ENCODE assay signal across 8 cellular contexts in genomic region chr10:126247454-126247975, GRCh38.
DNase-seq lines count a peak whose midpoint lies in the region; ATAC-seq, FAIRE-seq and TF ChIP-seq lines count a peak whose summit lies in the region.
"Had no signal": no experiment of that assay in that cellular context is flagged by ENCODE, and none has a peak within 500 bp of the region (broad histone marks: within the 10 kb centered on the region; RNA-seq: fewer than 3 reads in every experiment).

No MANE protein-coding gene starts in this region.

- no peak for ATAC-seq in HG02571 (IDR thresholded peaks at IDR 0.05; ENCODE audit: unreplicated experiment)
- ATAC-seq: natural killer cell treated with Interleukin-12 subunit alpha and Interleukin-12 subunit beta and Interleukin-15 and Interleukin-18, amount 100 ng/mL, for 72 hours had no signal

- DNase-seq in HT1080 (ENCODE audit: low read depth) (peak; percentile 97), cardiac fibroblast (ENCODE audit: low read depth in 2 of 2) (peak; percentile 99 to 100), left kidney (ENCODE audit: low read depth, low spot score) (peak; percentile 32), urothelium cell line (ENCODE audit: low spot score) (peak; percentile 91), NCI-H1092 (lab: John Stamatoyannopoulos, UW) (no peak), NCI-H2107 (lab: John Stamatoyannopoulos, UW) (no peak)

- H3K4me3 ChIP-seq in cardiac fibroblast (replicated peaks in 1 of 2; ENCODE audit: low read depth in 2 of 2, low read length in 2 of 2): no peak overlapping the region

- FAIRE-seq in urothelium cell line (lab: Jason Lieb, UNC): no peak

- no peak for TF ChIP-seq CTCF in cardiac fibroblast (IDR thresholded peaks at IDR 0.05; ENCODE audit: low read depth, low read length)

Comparison
In these comparisons a context has a peak if more than half of its experiments do, and no peak if none do; other contexts are left out.
1. DNase-seq: peak in HT1080 (single experiment), cardiac fibroblast (2 of 2), left kidney (single experiment) and urothelium cell line (single experiment); none in NCI-H1092 (single experiment) and NCI-H2107 (single experiment).